ENCODE assay signal across 2 cellular contexts in genomic region chr16:12802048-12802447, GRCh38.
TF ChIP-seq lines count a peak whose summit lies in the region.

No MANE protein-coding gene starts in this region.

TF ChIP-seq in SK-N-SH, 30 proteins besides CTCF, POLR2A, EP300 and RAD21 (continued from another document):
- TF ChIP-seq REST (IDR thresholded peaks at IDR 0.05; ENCODE audit: low read depth, low read length) (no peak), RCOR1 (IDR thresholded peaks at IDR 0.05; ENCODE audit: low read length) (no peak), RFX5 (IDR thresholded peaks at IDR 0.05; ENCODE audit: low read length) (no peak)

TF ChIP-seq in SK-N-SH treated with all-trans-retinoic acid at 6 μM for 48 hours, 23 proteins besides CTCF, POLR2A, EP300 and RAD21 (continued from another document):
- TF ChIP-seq ZNF565 (CRISPR knock-in tag; conservative IDR thresholded peaks at IDR 0.05; ENCODE audit: low read depth), result no peak
- TF ChIP-seq CREB5 (CRISPR knock-in tag; IDR thresholded peaks at IDR 0.05; ENCODE audit: low read depth), result no peak
- TF ChIP-seq RARB (CRISPR knock-in tag; IDR thresholded peaks at IDR 0.05), result no peak
- no peak for TF ChIP-seq ARNTL (CRISPR knock-in tag; IDR thresholded peaks at IDR 0.05; ENCODE audit: borderline replicate concordance, low read depth)
